ENCODE assay signal across 29 cellular contexts in the genomic region with DNA sequence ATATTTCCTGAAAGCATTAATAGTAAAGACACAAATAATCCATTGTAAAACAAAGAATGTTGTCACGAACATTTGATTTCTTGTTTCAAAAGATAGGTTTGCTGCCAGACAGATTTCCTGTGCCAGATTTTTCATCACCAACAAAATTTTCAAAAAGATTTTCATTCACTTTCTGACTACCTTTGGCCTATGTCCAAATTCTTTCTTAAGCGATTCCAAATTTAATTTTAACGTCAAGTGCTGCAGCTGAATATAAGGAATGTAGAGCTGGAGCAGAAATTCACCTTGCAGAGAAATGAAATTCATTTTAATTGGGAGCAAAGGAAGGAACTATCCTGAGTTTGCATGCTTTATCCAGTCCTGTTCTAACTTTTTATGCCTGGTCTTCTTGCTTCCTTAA.
"Had no signal": no experiment of that assay in that cellular context is flagged by ENCODE, and none has a peak within 500 bp of the region (broad histone marks: within the 10 kb centered on the region; RNA-seq: fewer than 3 reads in every experiment).

No MANE protein-coding gene starts in this region.

- H3K27ac ChIP-seq: ascending aorta, SJSA1, WERI-Rb-1 had no signal

- H3K4me3 ChIP-seq: ascending aorta, SJSA1 had no signal

- DNase-seq: activated CD4-positive, alpha-beta memory T cell treated with anti-CD3 and anti-CD28 coated beads, Interleukin-2, amount 10 ng/mL, durations not matched to agents 7 days and 5 days; activated CD4-positive, alpha-beta T cell treated with anti-CD3 and anti-CD28 coated beads for 1 hour; activated CD4-positive, alpha-beta T cell treated with anti-CD3 and anti-CD28 coated beads for 48 hours; activated CD4-positive, CD25-positive, alpha-beta regulatory T cell; activated CD8-positive, alpha-beta memory T cell treated with anti-CD3 and anti-CD28 coated beads for 24 hours; activated CD8-positive, alpha-beta memory T cell treated with anti-CD3 and anti-CD28 coated beads, Interleukin-2, amount 10 ng/mL, durations not matched to agents 7 days and 5 days; activated CD8-positive, alpha-beta memory T cell treated with anti-CD3 and anti-CD28 coated beads, Interleukin-2, amount 50 U/mL, for 48 hours; activated effector memory CD4-positive, alpha-beta T cell treated with anti-CD3 and anti-CD28 coated beads, Interleukin-2, amount 50 U/mL, for 16 hours; activated naive CD4-positive, alpha-beta T cell; activated naive CD8-positive, alpha-beta T cell treated with anti-CD3 and anti-CD28 coated beads, Interleukin-2, amount 10 ng/mL, durations not matched to agents 7 days and 5 days; activated T-cell treated with anti-CD3 and anti-CD28 coated beads, Interleukin-2, amount 50 U/mL, for 48 hours; amygdala; Karpas-422; KBM-7; MM.1S; NCI-H1092 treated with DMSO at 0.1 percent for 48 hours; NCI-H1417; NCI-H187 treated with DMSO at 0.1 percent for 48 hours; NCI-H2081; NCI-H2171 treated with DMSO at 0.1 percent for 48 hours; NCI-H2227 treated with DMSO at 0.1 percent for 48 hours; NCI-H510A treated with DMSO at 0.1 percent for 48 hours; NCI-H526 treated with DMSO at 0.1 percent for 48 hours; NCI-H82; SHP77 treated with DMSO at 0.1 percent for 48 hours; T1000; WERI-Rb-1 had no signal

- H3K9me3 ChIP-seq: ascending aorta, SJSA1 had no signal

- H3K36me3 ChIP-seq: ascending aorta, SJSA1, WERI-Rb-1 had no signal
